ENCODE assay signal across 19 cellular contexts in genomic region chr10:107728807-107729206, GRCh38.
DNase-seq lines count a peak whose midpoint lies in the region; ATAC-seq and TF ChIP-seq lines count a peak whose summit lies in the region.
"Had no signal": no experiment of that assay in that cellular context is flagged by ENCODE, and none has a peak within 500 bp of the region (broad histone marks: within the 10 kb centered on the region; RNA-seq: fewer than 3 reads in every experiment).

No MANE protein-coding gene starts in this region.

- DNase-seq in SIG-M5 treated with dmso at 0.1 percent for 504 hours (lab: John Stamatoyannopoulos, UW; ENCODE audit: unreplicated experiment) (peak; percentile 81), SIG-M5 (lab: John Stamatoyannopoulos, UW) (no peak), HL-60 (ENCODE audit: low read depth in 1 of 2, low spot score in 1 of 2) (peak; percentile 53 to 72), mammary epithelial cell (peak; percentile 73), HEK293T (ENCODE audit: extremely low spot score) (no peak)
- DNase-seq in CD8-positive, alpha-beta memory T cell = no peak
- DNase-seq: brain microvascular endothelial cell; CD4-positive, CD25-positive, alpha-beta regulatory T cell; effector memory CD8-positive, alpha-beta T cell; EL; MG63; right cardiac atrium; stimulated activated CD4-positive, alpha-beta T cell treated with anti-CD3 and anti-CD28 coated beads, Interleukin-4, amount 100 ng/mL, for 1 hour; trophoblast cell had no signal

- ATAC-seq in HG03025 (IDR thresholded peaks at IDR 0.05; ENCODE audit: low FRiP score, unreplicated experiment) (no peak), GM21576 (IDR thresholded peaks at IDR 0.05; ENCODE audit: unreplicated experiment) (no peak)
- ATAC-seq: effector memory CD8-positive, alpha-beta T cell; HCT116; right cardiac atrium had no signal

- no peaks in the 10 kb centered on the region for H3K27me3 Mint-ChIP-seq in CD8-positive, alpha-beta memory T cell
- H3K27me3 Mint-ChIP-seq: CD4-positive, CD25-positive, alpha-beta regulatory T cell; effector memory CD8-positive, alpha-beta T cell had no signal

- H3K27ac Mint-ChIP-seq in CD8-positive, alpha-beta memory T cell = no peak overlapping the region
- H3K27ac Mint-ChIP-seq: CD4-positive, CD25-positive, alpha-beta regulatory T cell; effector memory CD8-positive, alpha-beta T cell; neural progenitor cell had no signal

- H3K9me3 ChIP-seq in mammary epithelial cell (replicated peaks; ENCODE audit: insufficient read depth, low read length) = no peaks in the 10 kb centered on the region
- no peaks in the 10 kb centered on the region for H3K9me3 ChIP-seq in CD8-positive, alpha-beta memory T cell (ENCODE audit: low read length)
- H3K9me3 ChIP-seq: MG63 had no signal

- H3K27me3 ChIP-seq in HL-60 (ENCODE audit: insufficient read depth, poor library complexity, severe bottlenecking) (no peaks in the 10 kb centered on the region), mammary epithelial cell (ENCODE audit: insufficient read depth, low read length) (no peaks in the 10 kb centered on the region)
- no peaks in the 10 kb centered on the region for H3K27me3 ChIP-seq in CD8-positive, alpha-beta memory T cell (ENCODE audit: insufficient read depth, low read length, poor library complexity, severe bottlenecking)
- H3K27me3 ChIP-seq: brain microvascular endothelial cell, MG63, neural progenitor cell had no signal

- H3K4me2 ChIP-seq in mammary epithelial cell (ENCODE audit: insufficient read depth, low read depth, low read length) = peak overlapping the region; percentile 28
- H3K4me2 ChIP-seq: neural progenitor cell had no signal

- in situ Hi-C loops in mammary epithelial cell (cut with MboI; ENCODE audit: low sequenced_read_pairs in 2 of 2) = no loop called here

- no peaks in the 10 kb centered on the region for H3K79me2 ChIP-seq in mammary epithelial cell (ENCODE audit: insufficient read depth, low read length)

- H3K4me3 ChIP-seq in HL-60 (replicated peaks; ENCODE audit: insufficient read depth, low read length) (no peak overlapping the region), mammary epithelial cell (replicated peaks in 1 of 3; ENCODE audit: insufficient read depth in 1 of 3, low read depth in 2 of 3, low read length in 3 of 3) (no peak overlapping the region)
- no peak overlapping the region for H3K4me3 ChIP-seq in CD8-positive, alpha-beta memory T cell (ENCODE audit: low read length)
- H3K4me3 ChIP-seq: MG63, neural progenitor cell had no signal

- 28% methylated on average over 5 of the region's 5 CpGs for WGBS in mammary epithelial cell (ENCODE audit: low coverage, missing lambda C conversion rate)

- H3K36me3 ChIP-seq in mammary epithelial cell (ENCODE audit: insufficient read depth, low read length) = no peaks in the 10 kb centered on the region
- no peaks in the 10 kb centered on the region for H3K36me3 ChIP-seq in CD8-positive, alpha-beta memory T cell (ENCODE audit: insufficient read depth, low read length)
- H3K36me3 ChIP-seq: brain microvascular endothelial cell, MG63, neural progenitor cell had no signal

- intact Hi-C loops in mammary epithelial cell (cut with micrococcal nuclease) = no loop called here

- H3K4me1 Mint-ChIP-seq in CD8-positive, alpha-beta memory T cell = no peaks in the 10 kb centered on the region
- H3K4me1 Mint-ChIP-seq: CD4-positive, CD25-positive, alpha-beta regulatory T cell; neural progenitor cell had no signal

- no peak overlapping the region for H3K4me3 Mint-ChIP-seq in CD8-positive, alpha-beta memory T cell
- H3K4me3 Mint-ChIP-seq: CD4-positive, CD25-positive, alpha-beta regulatory T cell; effector memory CD8-positive, alpha-beta T cell; neural progenitor cell had no signal

- H3K27ac ChIP-seq in HL-60 (replicated peaks) (peak overlapping the region; percentile 59), mammary epithelial cell (ENCODE audit: insufficient read depth, low read depth, low read length) (no peak overlapping the region)
- H3K27ac ChIP-seq in CD8-positive, alpha-beta memory T cell (ENCODE audit: low read depth, low read length) = no peak overlapping the region
- H3K27ac ChIP-seq: 22Rv1, brain microvascular endothelial cell, neural progenitor cell had no signal

- H4K20me1 ChIP-seq in mammary epithelial cell (ENCODE audit: insufficient read depth, low read length) = no peaks in the 10 kb centered on the region

- TF ChIP-seq CTCF in HL-60 (IDR thresholded peaks at IDR 0.05; ENCODE audit: insufficient read depth, low read length) (no peak), mammary epithelial cell (conservative IDR thresholded peaks at IDR 0.05 in 1 of 2, IDR thresholded peaks at IDR 0.05 in 1 of 2; ENCODE audit: extremely low read depth in 1 of 2, insufficient read depth in 1 of 2, low read depth in 1 of 2, low read length in 2 of 2) (no peak)

- no peak overlapping the region for H2AFZ ChIP-seq in mammary epithelial cell (ENCODE audit: low read depth, low read length)
- H2AFZ ChIP-seq: neural progenitor cell had no signal

- POLR2A ChIA-PET in HEK293T (lab: Yijun Ruan, JAX) = no interaction called here
- POLR2A ChIA-PET in CD8-positive, alpha-beta memory T cell (lab: Charles Lee) = no interaction called here

- H3K4me1 ChIP-seq in mammary epithelial cell (ENCODE audit: insufficient read depth, low read length) = peaks cover 30% of the 10 kb centered on the region
- H3K4me1 ChIP-seq in CD8-positive, alpha-beta memory T cell (ENCODE audit: insufficient read depth, low read length) = no peaks in the 10 kb centered on the region
- H3K4me1 ChIP-seq: neural progenitor cell had no signal

- H3K9ac ChIP-seq in mammary epithelial cell (ENCODE audit: insufficient read depth, low read length) = no peak overlapping the region
- H3K9ac ChIP-seq: neural progenitor cell had no signal

- BruUV-seq in mammary epithelial cell (replicated peaks; lab: Mats Ljungman, UMichigan) = no TSS peak

- dilution Hi-C loops in mammary epithelial cell (cut with HindIII; ENCODE audit: low sequenced_read_pairs) = no loop called here

- H3K9me3 Mint-ChIP-seq in CD8-positive, alpha-beta memory T cell = peaks cover 10 to 48% (median 23%) of the 10 kb centered on the region in 5 donors

- CTCF ChIA-PET in mammary epithelial cell (lab: Charles Lee; ENCODE audit: low non-redundant PET) (no interaction called here), HEK293T (lab: Yijun Ruan, JAX) (no interaction called here)
- CTCF ChIA-PET in CD8-positive, alpha-beta memory T cell (lab: Charles Lee) = no interaction called here

- H3K36me3 Mint-ChIP-seq in CD8-positive, alpha-beta memory T cell = no peaks in the 10 kb centered on the region
- H3K36me3 Mint-ChIP-seq: CD4-positive, CD25-positive, alpha-beta regulatory T cell; neural progenitor cell had no signal

TF ChIP-seq in HEK293T, 16 proteins besides CTCF, POLR2A, EP300 and RAD21:
- no peak for TF ChIP-seq FOXA1 (IDR thresholded peaks at IDR 0.05)
- no peak for TF ChIP-seq NFRKB (IDR thresholded peaks at IDR 0.05)

Comparison
In these comparisons a context has a peak if more than half of its experiments do, and no peak if none do; other contexts are left out.
1. DNase-seq: peak in SIG-M5 treated with dmso at 0.1 percent for 504 hours (single experiment), HL-60 (2 of 2) and mammary epithelial cell (single experiment); none in SIG-M5 (single experiment), HEK293T (single experiment) and CD8-positive, alpha-beta memory T cell (0 of 5).